In genomic region chr10:27188897-27189296, GRCh38 we compare ENCODE assay signal across 25 cellular contexts.
"Had no signal": no experiment of that assay in that cellular context is flagged by ENCODE, and none has a peak within 500 bp of the region (broad histone marks: within the 10 kb centered on the region; RNA-seq: fewer than 3 reads in every experiment).

No MANE protein-coding gene starts in this region.

- H3K27me3 Mint-ChIP-seq: activated CD8-positive, alpha-beta T cell treated with anti-CD3 and anti-CD28 coated beads for 36 hours; activated naive CD8-positive, alpha-beta T cell; brain had no signal

- H3K36me3 ChIP-seq: WERI-Rb-1 had no signal

- H3K27ac ChIP-seq: KMS-11, Peyer's patch, RWPE1, SJCRH30, WERI-Rb-1 had no signal

- ATAC-seq: activated CD8-positive, alpha-beta T cell treated with anti-CD3 and anti-CD28 coated beads for 36 hours had no signal

- H3K4me1 ChIP-seq: Peyer's patch had no signal

- H3K27ac Mint-ChIP-seq: activated CD8-positive, alpha-beta T cell treated with anti-CD3 and anti-CD28 coated beads for 36 hours; activated naive CD4-positive, alpha-beta T cell treated with anti-CD3 and anti-CD28 coated beads for 36 hours; activated naive CD8-positive, alpha-beta T cell; activated T-helper 1 cell treated with anti-CD3 and anti-CD28 coated beads, Interleukin-12 subunit alpha, Interleukin-12 subunit beta, Interleukin-2, Interleukin-4 antibody, amounts not matched to agents 30 ng/mL and 10 ng/mL and 1 ng/mL, durations not matched to agents 14 hours and 24 hours and 36 hours; brain; T-helper 1 cell treated with Interleukin-12 subunit alpha and Interleukin-12 subunit beta and Interleukin-4 antibody, amounts not matched to agents 30 μg/mL and 1 μg/mL, for 36 hours had no signal

- H3K4me3 Mint-ChIP-seq: activated CD8-positive, alpha-beta T cell treated with anti-CD3 and anti-CD28 coated beads for 36 hours; activated naive CD4-positive, alpha-beta T cell treated with anti-CD3 and anti-CD28 coated beads for 36 hours; activated naive CD8-positive, alpha-beta T cell; activated T-helper 1 cell treated with anti-CD3 and anti-CD28 coated beads, Interleukin-12 subunit alpha, Interleukin-12 subunit beta, Interleukin-2, Interleukin-4 antibody, amounts not matched to agents 30 ng/mL and 10 ng/mL and 1 ng/mL, durations not matched to agents 14 hours and 24 hours and 36 hours; brain; T-helper 1 cell treated with Interleukin-12 subunit alpha and Interleukin-12 subunit beta and Interleukin-4 antibody, amounts not matched to agents 30 μg/mL and 1 μg/mL, for 36 hours had no signal

- H3K4me3 ChIP-seq: Peyer's patch, SJCRH30 had no signal

- H3K9me3 Mint-ChIP-seq: activated CD8-positive, alpha-beta T cell treated with anti-CD3 and anti-CD28 coated beads for 36 hours; activated naive CD4-positive, alpha-beta T cell treated with anti-CD3 and anti-CD28 coated beads for 36 hours; activated T-helper 1 cell treated with anti-CD3 and anti-CD28 coated beads, Interleukin-12 subunit alpha, Interleukin-12 subunit beta, Interleukin-2, Interleukin-4 antibody, amounts not matched to agents 30 ng/mL and 10 ng/mL and 1 ng/mL, durations not matched to agents 14 hours and 24 hours and 36 hours; brain; T-helper 1 cell treated with Interleukin-12 subunit alpha and Interleukin-12 subunit beta and Interleukin-4 antibody, amounts not matched to agents 30 μg/mL and 1 μg/mL, for 36 hours had no signal

- DNase-seq: activated CD4-positive, alpha-beta T cell treated with anti-CD3 and anti-CD28 coated beads for 4 hours; activated CD8-positive, alpha-beta memory T cell treated with anti-CD3 and anti-CD28 coated beads, Interleukin-2, amount 50 U/mL, for 4 hours; activated CD8-positive, alpha-beta T cell treated with anti-CD3 and anti-CD28 coated beads for 36 hours; activated effector memory CD4-positive, alpha-beta T cell treated with anti-CD3 and anti-CD28 coated beads, Interleukin-2, amount 50 U/mL, for 16 hours; activated naive CD4-positive, alpha-beta T cell treated with anti-CD3 and anti-CD28 coated beads for 36 hours; amygdala; NCI-H1092 treated with DMSO at 0.1 percent for 48 hours; NCI-H1417 treated with DMSO at 0.1 percent for 48 hours; NCI-H1694; NCI-H2029; NCI-H2107; NCI-H2171 treated with DMSO at 0.1 percent for 48 hours; NCI-H226; NCI-H526; NCI-H774; Peyer's patch; Right ventricle myocardium superior; SJCRH30; WERI-Rb-1 had no signal

- H3K4me1 Mint-ChIP-seq: brain had no signal

- H3K9me3 ChIP-seq: Peyer's patch, SJCRH30 had no signal
